1 cellular context compared by ENCODE assay signal in the genomic region with DNA sequence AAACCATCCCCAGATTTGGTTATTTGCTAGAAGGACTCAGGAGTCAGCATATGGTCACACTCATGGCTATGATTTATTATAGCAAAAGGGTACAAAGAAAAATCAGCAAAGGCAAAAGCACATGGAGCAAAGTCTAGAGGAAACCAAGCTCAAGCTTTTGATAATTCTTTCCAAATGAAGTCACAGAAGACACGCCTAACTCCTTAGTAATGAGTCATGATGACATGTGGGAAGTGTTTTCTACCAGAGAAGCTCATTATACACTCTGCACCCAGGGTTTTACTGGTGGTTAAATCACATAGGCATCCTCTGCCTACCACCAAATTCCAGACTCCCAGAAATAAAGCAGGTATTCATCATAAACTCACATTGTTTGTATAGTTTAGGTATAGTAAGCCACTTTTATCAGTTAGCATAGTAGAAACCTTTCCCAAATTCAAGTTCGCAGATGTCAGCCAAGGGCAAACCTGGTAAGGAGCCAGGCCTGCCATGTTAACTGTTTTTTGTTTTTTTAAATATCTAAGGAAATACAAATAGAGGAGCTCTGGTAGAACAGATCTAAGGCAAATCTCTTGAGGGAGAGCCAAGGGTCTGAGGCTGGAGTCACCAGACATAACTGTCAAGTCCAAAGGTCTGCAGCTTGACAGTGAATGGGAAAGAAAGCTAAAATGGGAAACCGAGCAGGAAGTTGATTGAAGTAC.
TF ChIP-seq lines count a peak whose summit lies in the region.

No MANE protein-coding gene starts in this region.

TF ChIP-seq in HCT116, 20 proteins besides CTCF, POLR2A, EP300 and RAD21 (continued from another document):
- no peak for TF ChIP-seq ZNF274 (IDR thresholded peaks at IDR 0.05; ENCODE audit: low read depth, low read length)
- no peak for TF ChIP-seq EZH2 (IDR thresholded peaks at IDR 0.05)
- TF ChIP-seq ZFX (IDR thresholded peaks at IDR 0.05), result no peak
- peak; percentile 87 for TF ChIP-seq SP1 (IDR thresholded peaks at IDR 0.05; ENCODE audit: low read depth)
- TF ChIP-seq, protein P1, sequence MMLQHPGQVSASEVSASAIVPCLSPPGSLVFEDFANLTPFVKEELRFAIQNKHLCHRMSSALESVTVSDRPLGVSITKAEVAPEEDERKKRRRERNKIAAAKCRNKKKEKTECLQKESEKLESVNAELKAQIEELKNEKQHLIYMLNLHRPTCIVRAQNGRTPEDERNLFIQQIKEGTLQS (IDR thresholded peaks at IDR 0.05), result peak; percentile 75; the same call in 1 of the 2 replicates
